Comparison of ENCODE assay signal across 8 cellular contexts in genomic region chr5:150436141-150436680, GRCh38. TPM values are rescaled to one million over a fixed set of nuclear protein-coding genes. Genes with fewer than 3 reads are reported as not detected.
DNase-seq lines count a peak whose midpoint lies in the region; TF ChIP-seq lines count a peak whose summit lies in the region.

No MANE protein-coding gene starts in this region.

- H3K4me3 ChIP-seq in fibroblast of pulmonary artery (replicated peaks; ENCODE audit: low read depth, low read length) = no peak overlapping the region

- no peak overlapping the region for H3K27ac ChIP-seq in substantia nigra (ENCODE audit: low read depth, low read length, poor library complexity, severe bottlenecking)

- DNase-seq in ELR (ENCODE audit: low read depth) (peak; percentile 94), GOT3 (lab: John Stamatoyannopoulos, UW) (peak; percentile 64), RPMI7951 (ENCODE audit: low read depth) (peak; percentile 75), fibroblast of pulmonary artery (ENCODE audit: low read depth) (peak; percentile 91), non-pigmented ciliary epithelial cell (ENCODE audit: low read depth) (peak; percentile 54), substantia nigra (lab: John Stamatoyannopoulos, UW) (peak in 48 of 49 donors; percentile 27 to 96 (median 77))
- peak; percentile 90 to 92 for DNase-seq in activated T-cell treated with anti-CD3 and anti-CD28 coated beads, Interleukin-2, amount 50 U/mL, for 48 hours

- TF ChIP-seq CTCF in LNCAP (IDR thresholded peaks at IDR 0.05) (peak; percentile 86), fibroblast of pulmonary artery (IDR thresholded peaks at IDR 0.05; ENCODE audit: low read length, missing control alignments) (peak; percentile 74)

RNA-seq across cellular contexts. Expression of gene RPS14, which starts 13.3 kb away (rescaled TPM):
- 2,147 and 2,510 TPM in 2 replicates for total RNA-seq in RPMI7951 (2014; rRNA removed; shearing (Covaris generic))

RNA-seq across cellular contexts. Expression of gene CD74, which starts 23.5 kb away (rescaled TPM):
- 38.7 and 53.3 TPM in 2 replicates for total RNA-seq in RPMI7951 (2014; rRNA removed; shearing (Covaris generic))
